20 cellular contexts compared by ENCODE assay signal in the genomic region with DNA sequence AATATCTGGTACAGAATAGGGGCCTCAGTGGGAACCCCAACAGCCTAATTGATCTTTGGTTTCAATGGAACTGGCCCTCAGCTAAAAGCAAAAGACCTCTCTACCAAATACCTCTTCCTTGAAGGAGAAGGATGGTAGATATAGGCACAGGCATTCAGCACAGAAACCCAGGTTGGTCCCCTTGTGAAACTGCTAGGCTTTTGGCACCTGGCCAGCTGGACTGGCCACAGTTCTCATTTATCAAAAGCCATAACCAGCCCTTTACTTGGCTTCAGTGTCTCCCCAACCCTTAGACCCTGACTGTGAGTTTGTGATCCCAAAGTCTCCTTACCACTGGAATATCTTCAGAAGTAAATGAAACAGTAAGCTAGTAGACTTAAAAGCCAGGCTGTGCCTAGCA.
DNase-seq lines count a peak whose midpoint lies in the region; ATAC-seq and TF ChIP-seq lines count a peak whose summit lies in the region.
"Had no signal": no experiment of that assay in that cellular context is flagged by ENCODE, and none has a peak within 500 bp of the region (broad histone marks: within the 10 kb centered on the region; RNA-seq: fewer than 3 reads in every experiment).

No MANE protein-coding gene starts in this region.

- TF ChIP-seq CTCF in coronary artery (IDR thresholded peaks at IDR 0.05) = no peak

- H3K4me3 ChIP-seq in coronary artery = no peak overlapping the region
- H3K4me3 ChIP-seq: MG63 had no signal

- no peak for ATAC-seq in GM19452 (IDR thresholded peaks at IDR 0.05; ENCODE audit: unreplicated experiment)

- DNase-seq in NCI-H2029 (lab: John Stamatoyannopoulos, UW) (peak; percentile 21), NCI-H2029 treated with DMSO at 0.1 percent for 48 hours (lab: John Stamatoyannopoulos, UW) (no peak), COR-L47 (lab: John Stamatoyannopoulos, UW) (peak; percentile 3), NCI-H69 (lab: John Stamatoyannopoulos, UW) (peak; percentile 67), coronary artery (ENCODE audit: low spot score) (peak; percentile 19)
- no peak for DNase-seq in effector CD4-positive, alpha-beta T cell
- DNase-seq: CD4-positive, alpha-beta memory T cell; DMS79 treated with DMSO at 0.1 percent for 48 hours; H9; IMR-90; Karpas-422; MG63; NCI-H1436; NCI-H1930; NCI-H510A; NK-92 treated with Interleukin-12 subunit alpha and Interleukin-12 subunit beta, amount 100 ng/mL, for 24 hours; Right ventricle myocardium superior; SW 1271; T-helper 2 cell had no signal

- H3K27ac ChIP-seq in coronary artery = no peak overlapping the region

Comparison
In these comparisons a context has a peak if more than half of its experiments do, and no peak if none do; other contexts are left out.
1. DNase-seq: peak in NCI-H2029 (single experiment), COR-L47 (single experiment), NCI-H69 (single experiment) and coronary artery (single experiment); none in NCI-H2029 treated with DMSO at 0.1 percent for 48 hours (single experiment) and effector CD4-positive, alpha-beta T cell (single experiment).